22 cellular contexts compared by ENCODE assay signal in the genomic region with DNA sequence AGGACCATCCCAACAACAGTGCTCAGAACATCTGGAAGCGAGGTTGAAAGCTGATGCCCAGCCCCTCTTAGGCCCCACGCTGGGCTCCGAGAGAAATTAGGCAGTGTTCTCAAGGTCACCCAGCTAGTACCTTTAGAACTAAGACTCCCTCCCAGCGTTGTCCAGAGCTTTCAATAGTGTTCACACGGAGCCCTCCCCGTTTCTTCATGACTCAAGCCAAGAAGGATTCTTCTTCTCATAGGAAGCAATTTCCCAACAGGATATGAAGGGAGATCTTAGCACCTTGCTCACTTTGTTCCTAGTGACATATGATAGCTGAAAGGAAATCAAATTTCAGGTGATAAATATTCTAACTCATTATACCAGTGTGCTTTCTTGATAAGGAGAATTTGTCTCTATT.
"Had no signal": no experiment of that assay in that cellular context is flagged by ENCODE, and none has a peak within 500 bp of the region (broad histone marks: within the 10 kb centered on the region; RNA-seq: fewer than 3 reads in every experiment).

No MANE protein-coding gene starts in this region.

- DNase-seq: colonic mucosa; dermis blood vessel endothelial cell; erythroblast; foreskin keratinocyte; left colon; left ventricle myocardium superior; mesenchymal stem cell; midbrain; naive B cell; psoas muscle; sigmoid colon; stimulated activated CD4-positive, alpha-beta T cell treated with anti-CD3 and anti-CD28 coated beads, Interleukin-2, amount 100 ng/mL, for 24 hours; stimulated activated CD4-positive, alpha-beta T cell treated with anti-CD3 and anti-CD28 coated beads, Interleukin-4, amount 100 ng/mL, for 4 hours; stimulated activated naive B cell treated with anti-CD40 and anti-IgM and Interleukin-4, amounts not matched to agents 10 μg/mL and 1 μg/mL and 100 μg/mL, for 72 hours; stimulated activated naive CD8-positive, alpha-beta T cell treated with anti-CD3 and anti-CD28 coated beads, Interleukin-15, amount 100 ng/mL, for 72 hours; testis; upper lobe of right lung had no signal

- H3K27ac ChIP-seq: colonic mucosa, foreskin keratinocyte, psoas muscle, sigmoid colon, testis, upper lobe of right lung, vagina had no signal

- H3K27me3 Mint-ChIP-seq: stimulated activated naive CD8-positive, alpha-beta T cell treated with anti-CD3 and anti-CD28 coated beads, Interleukin-15, amount 100 ng/mL, for 72 hours had no signal

- H3K4me3 ChIP-seq: colonic mucosa, lung, psoas muscle, sigmoid colon, skin epidermis, testis, tibial nerve, upper lobe of right lung, vagina had no signal

- H3K9me3 ChIP-seq: colonic mucosa, psoas muscle, sigmoid colon, testis, tibial nerve, upper lobe of right lung, vagina had no signal

- H3K27me3 ChIP-seq: colonic mucosa, foreskin keratinocyte, sigmoid colon, testis, tibial nerve, upper lobe of right lung, vagina had no signal

- H3K4me3 Mint-ChIP-seq: naive B cell; nephron; stimulated activated naive B cell treated with anti-CD40 and anti-IgM and Interleukin-4, amounts not matched to agents 10 μg/mL and 1 μg/mL and 100 μg/mL, for 72 hours; stimulated activated naive CD8-positive, alpha-beta T cell treated with anti-CD3 and anti-CD28 coated beads, Interleukin-15, amount 100 ng/mL, for 72 hours had no signal

- H3K4me1 Mint-ChIP-seq: naive B cell; stimulated activated naive B cell treated with anti-CD40 and anti-IgM and Interleukin-4, amounts not matched to agents 10 μg/mL and 1 μg/mL and 100 μg/mL, for 72 hours; stimulated activated naive CD8-positive, alpha-beta T cell treated with anti-CD3 and anti-CD28 coated beads, Interleukin-15, amount 100 ng/mL, for 72 hours had no signal

- H3K4me1 ChIP-seq: colonic mucosa, foreskin keratinocyte, psoas muscle, sigmoid colon, testis, tibial nerve, upper lobe of right lung had no signal

- H3K36me3 Mint-ChIP-seq: naive B cell; stimulated activated naive B cell treated with anti-CD40 and anti-IgM and Interleukin-4, amounts not matched to agents 10 μg/mL and 1 μg/mL and 100 μg/mL, for 72 hours had no signal

- H3K27ac Mint-ChIP-seq: naive B cell; nephron; stimulated activated naive B cell treated with anti-CD40 and anti-IgM and Interleukin-4, amounts not matched to agents 10 μg/mL and 1 μg/mL and 100 μg/mL, for 72 hours; stimulated activated naive CD8-positive, alpha-beta T cell treated with anti-CD3 and anti-CD28 coated beads, Interleukin-15, amount 100 ng/mL, for 72 hours had no signal

- H3K36me3 ChIP-seq: colonic mucosa had no signal

- H3K9me3 Mint-ChIP-seq: nephron; stimulated activated naive B cell treated with anti-CD40 and anti-IgM and Interleukin-4, amounts not matched to agents 10 μg/mL and 1 μg/mL and 100 μg/mL, for 72 hours; stimulated activated naive CD8-positive, alpha-beta T cell treated with anti-CD3 and anti-CD28 coated beads, Interleukin-15, amount 100 ng/mL, for 72 hours had no signal
